25 cellular contexts compared by ENCODE assay signal in the genomic region with DNA sequence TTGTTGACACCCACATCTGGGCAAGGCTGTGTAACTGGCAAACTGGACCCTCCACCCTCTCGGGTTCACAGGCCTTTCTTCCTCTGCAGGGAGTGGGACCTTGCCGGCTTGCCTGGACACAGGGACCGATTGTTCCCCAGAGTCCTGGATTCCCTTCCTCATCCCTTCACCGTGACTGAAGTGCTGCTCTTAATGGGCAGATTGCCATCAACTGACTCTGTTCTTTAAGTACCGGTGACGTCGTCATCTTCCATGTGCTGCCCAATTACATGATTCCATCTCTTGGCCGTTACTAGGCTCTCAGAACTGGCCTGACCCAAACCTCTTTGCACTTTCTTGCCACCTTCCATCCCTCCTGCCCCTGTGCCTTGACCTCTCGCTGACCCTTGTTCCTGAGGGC.
DNase-seq lines count a peak whose midpoint lies in the region; ATAC-seq and TF ChIP-seq lines count a peak whose summit lies in the region.
"Had no signal": no experiment of that assay in that cellular context is flagged by ENCODE, and none has a peak within 500 bp of the region (broad histone marks: within the 10 kb centered on the region; RNA-seq: fewer than 3 reads in every experiment).

No MANE protein-coding gene starts in this region.

- no peak overlapping the region for H3K4me3 ChIP-seq in upper lobe of right lung
- H3K4me3 ChIP-seq in endodermal cell (ENCODE audit: low read length): no peak overlapping the region
- H3K4me3 ChIP-seq: lower lobe of right lung, neural progenitor cell, prostate gland had no signal

- peak; percentile 34 for ATAC-seq in Right ventricle myocardium superior (ENCODE audit: poor library complexity)
- peak; percentile 29 for ATAC-seq in upper lobe of right lung
- ATAC-seq: CD8-positive, alpha-beta T cell; WTC11 had no signal

- no peak overlapping the region for H3K9ac ChIP-seq in endodermal cell (ENCODE audit: extremely low read depth, low read length, poor library complexity, severe bottlenecking)
- H3K9ac ChIP-seq: neural progenitor cell had no signal

- no peaks in the 10 kb centered on the region for H3K4me1 Mint-ChIP-seq in endodermal cell
- H3K4me1 Mint-ChIP-seq: activated naive CD8-positive, alpha-beta T cell treated with anti-CD3 and anti-CD28 coated beads, Interleukin-2, amount 10 ng/mL, durations not matched to agents 7 days and 5 days; WTC11 had no signal

- H3K27me3 Mint-ChIP-seq in endodermal cell (ENCODE audit: insufficient read depth): no peaks in the 10 kb centered on the region
- H3K27me3 Mint-ChIP-seq: activated naive CD8-positive, alpha-beta T cell treated with anti-CD3 and anti-CD28 coated beads, Interleukin-2, amount 10 ng/mL, durations not matched to agents 7 days and 5 days had no signal

- H3K4me3 Mint-ChIP-seq in endodermal cell: no peak overlapping the region
- H3K4me3 Mint-ChIP-seq: activated naive CD8-positive, alpha-beta T cell treated with anti-CD3 and anti-CD28 coated beads, Interleukin-2, amount 10 ng/mL, durations not matched to agents 7 days and 5 days; CD8-positive, alpha-beta T cell; HFFc6; neural progenitor cell; WTC11 had no signal

- H3K27me3 ChIP-seq in upper lobe of right lung (no peaks in the 10 kb centered on the region), endodermal cell (ENCODE audit: control insufficient read depth, insufficient read depth, low read length, poor library complexity, severe bottlenecking) (no peaks in the 10 kb centered on the region)
- H3K27me3 ChIP-seq: neural progenitor cell had no signal

- TF ChIP-seq CTCF in upper lobe of right lung (IDR thresholded peaks at IDR 0.05) (no peak), endodermal cell (conservative IDR thresholded peaks at IDR 0.05) (no peak)

- H3K36me3 Mint-ChIP-seq in endodermal cell (ENCODE audit: low read depth): no peaks in the 10 kb centered on the region
- H3K36me3 Mint-ChIP-seq: activated naive CD8-positive, alpha-beta T cell treated with anti-CD3 and anti-CD28 coated beads, Interleukin-2, amount 10 ng/mL, durations not matched to agents 7 days and 5 days; CD8-positive, alpha-beta T cell; neural progenitor cell; WTC11 had no signal

- 94 to 98% methylated on average over 6 to 9 of the region's 9 CpGs for WGBS in endodermal cell (ENCODE audit: insufficient coverage in 1 of 2, insufficient read length in 1 of 2), 2 experiments

- intact Hi-C loops in Right ventricle myocardium superior (cut with DNase I) (no loop called here), cardiac septum (cut with DNase I) (no loop called here), upper lobe of right lung (cut with DNase I) (no loop called here)

- H3K27ac ChIP-seq in upper lobe of right lung: no peak overlapping the region
- no peak overlapping the region for H3K27ac ChIP-seq in endodermal cell (ENCODE audit: low read depth, low read length)
- H3K27ac ChIP-seq: lower lobe of right lung, neural progenitor cell, prostate gland had no signal

- no peak overlapping the region for H3K27ac Mint-ChIP-seq in endodermal cell
- H3K27ac Mint-ChIP-seq: activated naive CD8-positive, alpha-beta T cell treated with anti-CD3 and anti-CD28 coated beads, Interleukin-2, amount 10 ng/mL, durations not matched to agents 7 days and 5 days; CD8-positive, alpha-beta T cell; HFFc6; neural progenitor cell; WTC11 had no signal

- H3K9me3 ChIP-seq in upper lobe of right lung: no peaks in the 10 kb centered on the region
- no peaks in the 10 kb centered on the region for H3K9me3 ChIP-seq in endodermal cell (ENCODE audit: control insufficient read depth, low read length)
- H3K9me3 ChIP-seq: lower lobe of right lung, prostate gland had no signal

- no peak for DNase-seq in Right ventricle myocardium superior
- DNase-seq in cardiac septum (ENCODE audit: low spot score): no peak
- DNase-seq in NCI-H1092 treated with DMSO at 0.1 percent for 48 hours (lab: John Stamatoyannopoulos, UW): peak; percentile 79
- peak; percentile 2 for DNase-seq in SHP77 treated with DMSO at 0.1 percent for 48 hours (lab: John Stamatoyannopoulos, UW)
- DNase-seq in upper lobe of right lung: no peak
- no peak for DNase-seq in KG1 (lab: John Stamatoyannopoulos, UW)
- DNase-seq in endodermal cell: no peak
- DNase-seq: activated CD8-positive, alpha-beta memory T cell treated with anti-CD3 and anti-CD28 coated beads, Interleukin-2, amount 50 U/mL, for 48 hours; activated naive CD8-positive, alpha-beta T cell treated with anti-CD3 and anti-CD28 coated beads, Interleukin-2, amount 10 ng/mL, durations not matched to agents 7 days and 5 days; CD8-positive, alpha-beta T cell; cerebellar nuclear complex; DND-41; erythroblast; foreskin fibroblast; HFFc6; hypothalamus; Karpas-422; lower lobe of right lung; NCI-H1048; RPMI8226; stimulated activated CD4-positive, alpha-beta T cell treated with anti-CD3 and anti-CD28 coated beads, Interleukin-1b, Interleukin-23, amount 100 ng/mL, for 48 hours; T1000 had no signal

- H3K4me1 ChIP-seq in upper lobe of right lung: no peaks in the 10 kb centered on the region
- H3K4me1 ChIP-seq in endodermal cell (ENCODE audit: control insufficient read depth, insufficient read depth, low read length): no peaks in the 10 kb centered on the region
- H3K4me1 ChIP-seq: lower lobe of right lung, neural progenitor cell, prostate gland had no signal

- no peaks in the 10 kb centered on the region for H3K9me3 Mint-ChIP-seq in endodermal cell
- H3K9me3 Mint-ChIP-seq: activated naive CD8-positive, alpha-beta T cell treated with anti-CD3 and anti-CD28 coated beads, Interleukin-2, amount 10 ng/mL, durations not matched to agents 7 days and 5 days; CD8-positive, alpha-beta T cell; neural progenitor cell; WTC11 had no signal

- H3K36me3 ChIP-seq in upper lobe of right lung (no peaks in the 10 kb centered on the region), endodermal cell (ENCODE audit: control insufficient read depth, insufficient read depth, low read length) (no peaks in the 10 kb centered on the region)
- H3K36me3 ChIP-seq: lower lobe of right lung, neural progenitor cell, prostate gland had no signal

Comparison
In these comparisons a context has a peak if more than half of its experiments do, and no peak if none do; other contexts are left out.
1. DNase-seq: peak in NCI-H1092 treated with DMSO at 0.1 percent for 48 hours (single experiment) and SHP77 treated with DMSO at 0.1 percent for 48 hours (single experiment); none in Right ventricle myocardium superior (single experiment), cardiac septum (single experiment), upper lobe of right lung (single experiment), KG1 (single experiment) and endodermal cell (single experiment).